In genomic region chr1:229130028-229130668, GRCh38 we compare ENCODE assay signal across 13 cellular contexts.
DNase-seq lines count a peak whose midpoint lies in the region; ATAC-seq, FAIRE-seq and TF ChIP-seq lines count a peak whose summit lies in the region.
"Had no signal": no experiment of that assay in that cellular context is flagged by ENCODE, and none has a peak within 500 bp of the region (broad histone marks: within the 10 kb centered on the region; RNA-seq: fewer than 3 reads in every experiment).

No MANE protein-coding gene starts in this region.

- peaks cover 57% of the 10 kb centered on the region for H3K4me1 Mint-ChIP-seq in activated naive CD4-positive, alpha-beta T cell treated with anti-CD3 and anti-CD28 coated beads, Interleukin-2, amount 10 ng/mL, durations not matched to agents 7 days and 5 days
- H3K4me1 Mint-ChIP-seq in activated CD4-positive, alpha-beta memory T cell treated with anti-CD3 and anti-CD28 coated beads, Interleukin-2, amount 10 ng/mL, durations not matched to agents 7 days and 5 days, result peaks cover 40% of the 10 kb centered on the region

- no peaks in the 10 kb centered on the region for H3K36me3 ChIP-seq in HepG2 (replicated peaks in 1 of 2; ENCODE audit: control insufficient read depth in 1 of 2, insufficient read depth in 2 of 2, low read length in 2 of 2)
- no peaks in the 10 kb centered on the region for H3K36me3 ChIP-seq in upper lobe of left lung

- peak overlapping the region; percentile 58 for H3K27ac Mint-ChIP-seq in activated naive CD4-positive, alpha-beta T cell treated with anti-CD3 and anti-CD28 coated beads, Interleukin-2, amount 10 ng/mL, durations not matched to agents 7 days and 5 days
- H3K27ac Mint-ChIP-seq in activated CD4-positive, alpha-beta memory T cell treated with anti-CD3 and anti-CD28 coated beads, Interleukin-2, amount 10 ng/mL, durations not matched to agents 7 days and 5 days, result no peak overlapping the region
- H3K27ac Mint-ChIP-seq: endodermal cell; T-helper 1 cell treated with Interleukin-12 subunit alpha and Interleukin-12 subunit beta and Interleukin-4 antibody, amounts not matched to agents 30 μg/mL and 1 μg/mL, for 36 hours had no signal

- peak; percentile 59 to 76; a peak in 3 of 4 replicates for TF ChIP-seq EP300 in HepG2 (IDR thresholded peaks at IDR 0.05; ENCODE audit: low read depth in 2 of 2, low read length in 2 of 2)
- peak; percentile 69; the same call in 1 of the 2 replicates for TF ChIP-seq EP300 in HepG2 (CRISPR knock-in tag; IDR thresholded peaks at IDR 0.05; ENCODE audit: borderline replicate concordance)
- no peak for TF ChIP-seq EP300 in upper lobe of left lung (IDR thresholded peaks at IDR 0.05)

- peak; percentile 80 for ATAC-seq in HepG2
- ATAC-seq in upper lobe of left lung (ENCODE audit: low FRiP score in 2 of 2), result peak; percentile 72 to 76
- no peak for ATAC-seq in GM19452 (IDR thresholded peaks at IDR 0.05; ENCODE audit: unreplicated experiment)
- ATAC-seq in HG03342 (IDR thresholded peaks at IDR 0.05; ENCODE audit: unreplicated experiment), result no peak
- no peak for ATAC-seq in HG03097 (IDR thresholded peaks at IDR 0.05; ENCODE audit: low FRiP score, unreplicated experiment)

- H3K27ac ChIP-seq in HepG2 (ENCODE audit: extremely low read length, insufficient read depth, low read length) (peak overlapping the region; percentile 100), upper lobe of left lung (no peak overlapping the region)

- TF ChIP-seq CTCF in HepG2 (CRISPR knock-in tag; IDR thresholded peaks at IDR 0.05) (0 out of 2 replicates have a peak, but pooled peaks have one; percentile 21), upper lobe of left lung (IDR thresholded peaks at IDR 0.05) (no peak)

- no peaks in the 10 kb centered on the region for H3K27me3 ChIP-seq in HepG2 (ENCODE audit: control insufficient read depth in 1 of 2, insufficient read depth in 2 of 2, low read length in 2 of 2)
- no peaks in the 10 kb centered on the region for H3K27me3 ChIP-seq in upper lobe of left lung

- H3K27me3 Mint-ChIP-seq in activated naive CD4-positive, alpha-beta T cell treated with anti-CD3 and anti-CD28 coated beads, Interleukin-2, amount 10 ng/mL, durations not matched to agents 7 days and 5 days, result peaks cover 30% of the 10 kb centered on the region
- peaks cover 13% of the 10 kb centered on the region for H3K27me3 Mint-ChIP-seq in activated CD4-positive, alpha-beta memory T cell treated with anti-CD3 and anti-CD28 coated beads, Interleukin-2, amount 10 ng/mL, durations not matched to agents 7 days and 5 days

- peak overlapping the region; percentile 66 for H3K4me2 ChIP-seq in HepG2 (ENCODE audit: low read depth, low read length)

- H3K4me1 ChIP-seq in HepG2 (ENCODE audit: insufficient read depth, low read length) (peaks cover 82% of the 10 kb centered on the region), upper lobe of left lung (peaks cover 2 to 14% (median 8%) of the 10 kb centered on the region in 4 donors)

- peak; percentile 69 for DNase-seq in activated naive CD4-positive, alpha-beta T cell treated with anti-CD3 and anti-CD28 coated beads, Interleukin-2, amount 10 ng/mL, durations not matched to agents 7 days and 5 days
- no peak for DNase-seq in activated naive CD4-positive, alpha-beta T cell treated with Interleukin-2 at 50 U/mL for 16 hours
- DNase-seq in activated CD4-positive, alpha-beta memory T cell treated with anti-CD3 and anti-CD28 coated beads, Interleukin-2, amount 10 ng/mL, durations not matched to agents 7 days and 5 days, result peak; percentile 23
- peak; percentile 88 for DNase-seq in HepG2 (ENCODE audit: low spot score)
- peak in 1 of 2 donors; percentile 65 for DNase-seq in upper lobe of left lung
- DNase-seq: retina; stimulated activated CD8-positive, alpha-beta memory T cell treated with anti-CD3 and anti-CD28 coated beads, Interleukin-4, amount 100 ng/mL, for 48 hours had no signal

- 33% methylated on average over 9 of the region's 9 CpGs for whole genome bisulfite sequencing in HepG2 (ENCODE audit: low lambda C conversion rate)
- WGBS in upper lobe of left lung, 2 donors, result 55 to 63% methylated on average over 9 of the region's 9 CpGs

- H3K36me3 Mint-ChIP-seq in activated naive CD4-positive, alpha-beta T cell treated with anti-CD3 and anti-CD28 coated beads, Interleukin-2, amount 10 ng/mL, durations not matched to agents 7 days and 5 days, result peaks cover 12% of the 10 kb centered on the region
- peaks cover 10% of the 10 kb centered on the region for H3K36me3 Mint-ChIP-seq in activated CD4-positive, alpha-beta memory T cell treated with anti-CD3 and anti-CD28 coated beads, Interleukin-2, amount 10 ng/mL, durations not matched to agents 7 days and 5 days (ENCODE audit: low read depth)

- H3K4me3 ChIP-seq in HepG2 (replicated peaks in 1 of 3; ENCODE audit: insufficient read depth in 1 of 3, low read depth in 2 of 3, low read length in 3 of 3) (peak overlapping the region in 1 of 3 experiments; percentile 30; a peak in 1 of 6 replicates), upper lobe of left lung (no peak overlapping the region)

- intact Hi-C loops in HepG2 (cut with micrococcal nuclease; ENCODE audit: unreplicated experiment), result loop anchor here (10.0 kb wide), 1 partner anchor 295 kb away; no protein-coding TSS in a partner anchor

- H3K9me3 Mint-ChIP-seq in activated naive CD4-positive, alpha-beta T cell treated with anti-CD3 and anti-CD28 coated beads, Interleukin-2, amount 10 ng/mL, durations not matched to agents 7 days and 5 days, result peaks cover 20% of the 10 kb centered on the region
- H3K9me3 Mint-ChIP-seq in activated CD4-positive, alpha-beta memory T cell treated with anti-CD3 and anti-CD28 coated beads, Interleukin-2, amount 10 ng/mL, durations not matched to agents 7 days and 5 days, result peaks cover 15% of the 10 kb centered on the region

- TF ChIP-seq RAD21 in HepG2 (CRISPR knock-in tag; IDR thresholded peaks at IDR 0.05), result peak; percentile 47; the same call in 1 of the 2 replicates

- H3K9me3 ChIP-seq in HepG2 (ENCODE audit: low read length) (peaks cover 16% of the 10 kb centered on the region), upper lobe of left lung (peaks cover 0 to 6% (median 1%) of the 10 kb centered on the region in 4 donors)

- H3K79me2 ChIP-seq in HepG2 (ENCODE audit: insufficient read depth, low read length), result no peaks in the 10 kb centered on the region

- H2AFZ ChIP-seq in HepG2 (ENCODE audit: low read length), result no peak overlapping the region

- BruUV-seq in HepG2 (replicated peaks; lab: Mats Ljungman, UMichigan), result no TSS peak

- in situ Hi-C loops in HepG2 (cut with HindIII; ENCODE audit: extremely low pct_ligation_motif_present, low pct_unique_long_range_greater_than_20kb), result no loop called here

- no peaks in the 10 kb centered on the region for H4K20me1 ChIP-seq in HepG2 (ENCODE audit: insufficient read depth, low read length)

- POLR2A ChIA-PET in activated CD4-positive, alpha-beta memory T cell treated with anti-CD3 and anti-CD28 coated beads, Interleukin-2, amount 10 ng/mL, durations not matched to agents 7 days and 5 days (lab: Charles Lee), result interaction anchor here (1.2 to 3.2 kb wide), 3 partner anchors 9 to 55 kb away, joined by 3 to 12 read pairs (median 4); no protein-coding TSS in a partner anchor
- POLR2A ChIA-PET in HepG2 (lab: Yijun Ruan, JAX), result interaction anchor here (0.8 to 4.8 kb wide), 36 partner anchors 11 to 394 kb away, joined by 3 to 56 read pairs (median 4); no protein-coding TSS in a partner anchor

- TF ChIP-seq POLR2A in HepG2 (IDR thresholded peaks at IDR 0.05; ENCODE audit: insufficient read depth in 1 of 2, low read depth in 2 of 2, low read length in 2 of 2), result peak; percentile 54 to 69; a peak in 2 of 4 replicates
- no peak for TF ChIP-seq POLR2A in upper lobe of left lung (IDR thresholded peaks at IDR 0.05)

- peak overlapping the region; percentile 83 for H3K9ac ChIP-seq in HepG2 (ENCODE audit: insufficient read depth, low read depth, low read length)

- CTCF ChIA-PET in activated naive CD4-positive, alpha-beta T cell treated with anti-CD3 and anti-CD28 coated beads, Interleukin-2, amount 10 ng/mL, durations not matched to agents 7 days and 5 days (lab: Charles Lee), result interaction anchor here (0.8 to 1.7 kb wide), 3 partner anchors 97 to 395 kb away, joined by 3 to 5 read pairs (median 3); partner anchors contain the start of gene RHOU
- CTCF ChIA-PET in activated CD4-positive, alpha-beta memory T cell treated with anti-CD3 and anti-CD28 coated beads, Interleukin-2, amount 10 ng/mL, durations not matched to agents 7 days and 5 days (lab: Charles Lee), result interaction anchor here (2.5 kb wide), 1 partner anchor 9 kb away, joined by 9 read pairs; no protein-coding TSS in a partner anchor
- CTCF ChIA-PET in HepG2 (lab: Yijun Ruan, JAX; ENCODE audit: low intra/inter-chr PET ratio, low total read pairs), result no interaction called here

- peak; percentile 81 for FAIRE-seq in HepG2 (lab: Jason Lieb, UNC)

- H3K4me3 Mint-ChIP-seq in activated naive CD4-positive, alpha-beta T cell treated with anti-CD3 and anti-CD28 coated beads, Interleukin-2, amount 10 ng/mL, durations not matched to agents 7 days and 5 days, result no peak overlapping the region
- no peak overlapping the region for H3K4me3 Mint-ChIP-seq in activated CD4-positive, alpha-beta memory T cell treated with anti-CD3 and anti-CD28 coated beads, Interleukin-2, amount 10 ng/mL, durations not matched to agents 7 days and 5 days
- H3K4me3 Mint-ChIP-seq: activated T-helper 1 cell treated with anti-CD3 and anti-CD28 coated beads, Interleukin-12 subunit alpha, Interleukin-12 subunit beta, Interleukin-2, Interleukin-4 antibody, amounts not matched to agents 30 ng/mL and 10 ng/mL and 1 ng/mL, durations not matched to agents 14 hours and 24 hours and 36 hours; endodermal cell; T-helper 1 cell treated with Interleukin-12 subunit alpha and Interleukin-12 subunit beta and Interleukin-4 antibody, amounts not matched to agents 30 μg/mL and 1 μg/mL, for 36 hours had no signal

TF ChIP-seq in HepG2, 621 proteins besides CTCF, POLR2A, EP300 and RAD21 (continues in another document):
- TF ChIP-seq, protein P1, sequence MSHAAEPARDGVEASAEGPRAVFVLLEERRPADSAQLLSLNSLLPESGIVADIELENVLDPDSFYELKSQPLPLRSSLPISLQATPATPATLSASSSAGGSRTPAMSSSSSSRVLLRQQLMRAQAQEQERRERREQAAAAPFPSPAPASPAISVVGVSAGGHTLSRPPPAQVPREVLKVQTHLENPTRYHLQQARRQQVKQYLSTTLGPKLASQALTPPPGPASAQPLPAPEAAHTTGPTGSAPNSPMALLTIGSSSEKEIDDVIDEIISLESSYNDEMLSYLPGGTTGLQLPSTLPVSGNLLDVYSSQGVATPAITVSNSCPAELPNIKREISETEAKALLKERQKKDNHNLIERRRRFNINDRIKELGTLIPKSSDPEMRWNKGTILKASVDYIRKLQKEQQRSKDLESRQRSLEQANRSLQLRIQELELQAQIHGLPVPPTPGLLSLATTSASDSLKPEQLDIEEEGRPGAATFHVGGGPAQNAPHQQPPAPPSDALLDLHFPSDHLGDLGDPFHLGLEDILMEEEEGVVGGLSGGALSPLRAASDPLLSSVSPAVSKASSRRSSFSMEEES (CRISPR knock-in tag; IDR thresholded peaks at IDR 0.05), result peak; percentile 51; the same call in 1 of the 2 replicates

Comparison
In these comparisons a context has a peak if more than half of its experiments do, and no peak if none do; other contexts are left out.
1. ATAC-seq: peak in HepG2 (single experiment) and upper lobe of left lung (2 of 2); none in GM19452 (single experiment), HG03342 (single experiment) and HG03097 (single experiment).
2. POLR2A ChIP-seq: peak in HepG2 (2 of 2); none in upper lobe of left lung (0 of 4).